1 cellular context compared by ENCODE assay signal in the genomic region with DNA sequence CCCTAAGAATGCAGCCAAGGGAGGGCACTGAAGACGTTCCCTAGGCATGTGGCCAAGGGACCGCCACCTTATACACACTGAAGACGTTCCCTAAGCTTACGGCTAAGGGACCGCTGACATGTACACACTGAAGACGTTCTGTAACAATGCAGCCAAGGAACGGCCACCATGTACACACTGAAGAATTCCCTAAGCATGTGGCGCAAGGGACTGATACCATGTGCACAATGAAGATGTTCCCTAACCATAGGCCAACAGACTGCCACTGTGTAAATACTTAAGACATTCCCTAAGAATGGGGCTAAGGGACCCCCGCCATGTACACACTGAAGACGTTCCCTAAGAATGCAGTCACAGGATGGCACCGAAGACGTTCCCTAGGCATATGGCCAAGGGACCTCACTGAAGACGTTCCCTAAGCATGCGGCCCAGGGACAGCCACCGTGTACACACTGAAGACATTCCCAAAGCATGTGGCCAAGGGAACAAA.
TF ChIP-seq lines count a peak whose summit lies in the region.

No MANE protein-coding gene starts in this region.

TF ChIP-seq in K562, 482 proteins besides CTCF, POLR2A, EP300 and RAD21 (continued from another document):
- TF ChIP-seq RAD51 (IDR thresholded peaks at IDR 0.05; ENCODE audit: borderline replicate concordance, low read depth) (peak; percentile 39; the same call in 1 of the 2 replicates), KLF1 (tag; IDR thresholded peaks at IDR 0.05) (peak; percentile 49; the same call in 1 of the 2 replicates), ARNT (IDR thresholded peaks at IDR 0.05) (peak; percentile 87 to 93), ZFP30 (CRISPR knock-in tag; IDR thresholded peaks at IDR 0.05; ENCODE audit: borderline replicate concordance) (no peak), RFX1 (IDR thresholded peaks at IDR 0.05) (peak; percentile 42; the same call in 1 of the 2 replicates), ETV1 (tag; conservative IDR thresholded peaks at IDR 0.05; ENCODE audit: low read depth) (peak; percentile 47), HDAC1 (IDR thresholded peaks at IDR 0.05) (peak in 1 of 2 experiments; percentile 61; a peak in 2 of 4 replicates), ZNF444 (CRISPR knock-in tag; IDR thresholded peaks at IDR 0.05) (no peak), FOXJ3 (CRISPR knock-in tag; IDR thresholded peaks at IDR 0.05) (no peak), ZNF239 (CRISPR knock-in tag; IDR thresholded peaks at IDR 0.05) (no peak), NRF1 (conservative IDR thresholded peaks at IDR 0.05 in 1 of 2, IDR thresholded peaks at IDR 0.05 in 1 of 2) (peak; percentile 21 to 41; a peak in 3 of 4 replicates), TAL1 (IDR thresholded peaks at IDR 0.05) (0 out of 2 replicates have a peak, but pooled peaks have one; percentile 13), ATF7 (IDR thresholded peaks at IDR 0.05) (peak; percentile 65), NR2C2 (CRISPR knock-in tag; IDR thresholded peaks at IDR 0.05) (0 out of 2 replicates have a peak, but pooled peaks have one; percentile 27), NR2C2 (tag; IDR thresholded peaks at IDR 0.05) (no peak), CBFB (CRISPR knock-in tag; IDR thresholded peaks at IDR 0.05) (no peak), PCBP2 (IDR thresholded peaks at IDR 0.05; ENCODE audit: low read depth, low read length, poor library complexity, severe bottlenecking) (no peak), NCOR1 (IDR thresholded peaks at IDR 0.05) (peak; percentile 2; the same call in 1 of the 2 replicates), NR2C1 (IDR thresholded peaks at IDR 0.05) (no peak; the same call in 1 of the 2 replicates), NR2C1 (tag; IDR thresholded peaks at IDR 0.05) (no peak), MBD2 (IDR thresholded peaks at IDR 0.05; ENCODE audit: borderline replicate concordance, low read depth) (0 out of 2 replicates have a peak, but pooled peaks have one; percentile 36)
- TF ChIP-seq, protein P1, sequence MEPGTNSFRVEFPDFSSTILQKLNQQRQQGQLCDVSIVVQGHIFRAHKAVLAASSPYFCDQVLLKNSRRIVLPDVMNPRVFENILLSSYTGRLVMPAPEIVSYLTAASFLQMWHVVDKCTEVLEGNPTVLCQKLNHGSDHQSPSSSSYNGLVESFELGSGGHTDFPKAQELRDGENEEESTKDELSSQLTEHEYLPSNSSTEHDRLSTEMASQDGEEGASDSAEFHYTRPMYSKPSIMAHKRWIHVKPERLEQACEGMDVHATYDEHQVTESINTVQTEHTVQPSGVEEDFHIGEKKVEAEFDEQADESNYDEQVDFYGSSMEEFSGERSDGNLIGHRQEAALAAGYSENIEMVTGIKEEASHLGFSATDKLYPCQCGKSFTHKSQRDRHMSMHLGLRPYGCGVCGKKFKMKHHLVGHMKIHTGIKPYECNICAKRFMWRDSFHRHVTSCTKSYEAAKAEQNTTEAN (CRISPR knock-in tag; IDR thresholded peaks at IDR 0.05) = 0 out of 2 replicates have a peak, but pooled peaks have one; percentile 2
- TF ChIP-seq, protein P2, sequence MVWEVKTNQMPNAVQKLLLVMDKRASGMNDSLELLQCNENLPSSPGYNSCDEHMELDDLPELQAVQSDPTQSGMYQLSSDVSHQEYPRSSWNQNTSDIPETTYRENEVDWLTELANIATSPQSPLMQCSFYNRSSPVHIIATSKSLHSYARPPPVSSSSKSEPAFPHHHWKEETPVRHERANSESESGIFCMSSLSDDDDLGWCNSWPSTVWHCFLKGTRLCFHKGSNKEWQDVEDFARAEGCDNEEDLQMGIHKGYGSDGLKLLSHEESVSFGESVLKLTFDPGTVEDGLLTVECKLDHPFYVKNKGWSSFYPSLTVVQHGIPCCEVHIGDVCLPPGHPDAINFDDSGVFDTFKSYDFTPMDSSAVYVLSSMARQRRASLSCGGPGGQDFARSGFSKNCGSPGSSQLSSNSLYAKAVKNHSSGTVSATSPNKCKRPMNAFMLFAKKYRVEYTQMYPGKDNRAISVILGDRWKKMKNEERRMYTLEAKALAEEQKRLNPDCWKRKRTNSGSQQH (CRISPR knock-in tag; IDR thresholded peaks at IDR 0.05) = no peak
- TF ChIP-seq, protein P3, sequence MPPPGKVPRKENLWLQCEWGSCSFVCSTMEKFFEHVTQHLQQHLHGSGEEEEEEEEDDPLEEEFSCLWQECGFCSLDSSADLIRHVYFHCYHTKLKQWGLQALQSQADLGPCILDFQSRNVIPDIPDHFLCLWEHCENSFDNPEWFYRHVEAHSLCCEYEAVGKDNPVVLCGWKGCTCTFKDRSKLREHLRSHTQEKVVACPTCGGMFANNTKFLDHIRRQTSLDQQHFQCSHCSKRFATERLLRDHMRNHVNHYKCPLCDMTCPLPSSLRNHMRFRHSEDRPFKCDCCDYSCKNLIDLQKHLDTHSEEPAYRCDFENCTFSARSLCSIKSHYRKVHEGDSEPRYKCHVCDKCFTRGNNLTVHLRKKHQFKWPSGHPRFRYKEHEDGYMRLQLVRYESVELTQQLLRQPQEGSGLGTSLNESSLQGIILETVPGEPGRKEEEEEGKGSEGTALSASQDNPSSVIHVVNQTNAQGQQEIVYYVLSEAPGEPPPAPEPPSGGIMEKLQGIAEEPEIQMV (tag; conservative IDR thresholded peaks at IDR 0.05; ENCODE audit: low read depth) = no peak
- TF ChIP-seq, protein P4, sequence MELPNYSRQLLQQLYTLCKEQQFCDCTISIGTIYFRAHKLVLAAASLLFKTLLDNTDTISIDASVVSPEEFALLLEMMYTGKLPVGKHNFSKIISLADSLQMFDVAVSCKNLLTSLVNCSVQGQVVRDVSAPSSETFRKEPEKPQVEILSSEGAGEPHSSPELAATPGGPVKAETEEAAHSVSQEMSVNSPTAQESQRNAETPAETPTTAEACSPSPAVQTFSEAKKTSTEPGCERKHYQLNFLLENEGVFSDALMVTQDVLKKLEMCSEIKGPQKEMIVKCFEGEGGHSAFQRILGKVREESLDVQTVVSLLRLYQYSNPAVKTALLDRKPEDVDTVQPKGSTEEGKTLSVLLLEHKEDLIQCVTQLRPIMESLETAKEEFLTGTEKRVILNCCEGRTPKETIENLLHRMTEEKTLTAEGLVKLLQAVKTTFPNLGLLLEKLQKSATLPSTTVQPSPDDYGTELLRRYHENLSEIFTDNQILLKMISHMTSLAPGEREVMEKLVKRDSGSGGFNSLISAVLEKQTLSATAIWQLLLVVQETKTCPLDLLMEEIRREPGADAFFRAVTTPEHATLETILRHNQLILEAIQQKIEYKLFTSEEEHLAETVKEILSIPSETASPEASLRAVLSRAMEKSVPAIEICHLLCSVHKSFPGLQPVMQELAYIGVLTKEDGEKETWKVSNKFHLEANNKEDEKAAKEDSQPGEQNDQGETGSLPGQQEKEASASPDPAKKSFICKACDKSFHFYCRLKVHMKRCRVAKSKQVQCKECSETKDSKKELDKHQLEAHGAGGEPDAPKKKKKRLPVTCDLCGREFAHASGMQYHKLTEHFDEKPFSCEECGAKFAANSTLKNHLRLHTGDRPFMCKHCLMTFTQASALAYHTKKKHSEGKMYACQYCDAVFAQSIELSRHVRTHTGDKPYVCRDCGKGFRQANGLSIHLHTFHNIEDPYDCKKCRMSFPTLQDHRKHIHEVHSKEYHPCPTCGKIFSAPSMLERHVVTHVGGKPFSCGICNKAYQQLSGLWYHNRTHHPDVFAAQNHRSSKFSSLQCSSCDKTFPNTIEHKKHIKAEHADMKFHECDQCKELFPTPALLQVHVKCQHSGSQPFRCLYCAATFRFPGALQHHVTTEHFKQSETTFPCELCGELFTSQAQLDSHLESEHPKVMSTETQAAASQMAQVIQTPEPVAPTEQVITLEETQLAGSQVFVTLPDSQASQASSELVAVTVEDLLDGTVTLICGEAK (IDR thresholded peaks at IDR 0.05) = peak; percentile 28
- TF ChIP-seq, protein P4 (CRISPR knock-in tag; IDR thresholded peaks at IDR 0.05) = no peak; the same call in 1 of the 2 replicates
- TF ChIP-seq, protein P5, sequence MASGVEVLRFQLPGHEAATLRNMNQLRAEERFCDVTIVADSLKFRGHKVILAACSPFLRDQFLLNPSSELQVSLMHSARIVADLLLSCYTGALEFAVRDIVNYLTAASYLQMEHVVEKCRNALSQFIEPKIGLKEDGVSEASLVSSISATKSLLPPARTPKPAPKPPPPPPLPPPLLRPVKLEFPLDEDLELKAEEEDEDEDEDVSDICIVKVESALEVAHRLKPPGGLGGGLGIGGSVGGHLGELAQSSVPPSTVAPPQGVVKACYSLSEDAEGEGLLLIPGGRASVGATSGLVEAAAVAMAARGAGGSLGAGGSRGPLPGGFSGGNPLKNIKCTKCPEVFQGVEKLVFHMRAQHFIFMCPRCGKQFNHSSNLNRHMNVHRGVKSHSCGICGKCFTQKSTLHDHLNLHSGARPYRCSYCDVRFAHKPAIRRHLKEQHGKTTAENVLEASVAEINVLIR (CRISPR knock-in tag; IDR thresholded peaks at IDR 0.05) = no peak
- TF ChIP-seq, protein P6, sequence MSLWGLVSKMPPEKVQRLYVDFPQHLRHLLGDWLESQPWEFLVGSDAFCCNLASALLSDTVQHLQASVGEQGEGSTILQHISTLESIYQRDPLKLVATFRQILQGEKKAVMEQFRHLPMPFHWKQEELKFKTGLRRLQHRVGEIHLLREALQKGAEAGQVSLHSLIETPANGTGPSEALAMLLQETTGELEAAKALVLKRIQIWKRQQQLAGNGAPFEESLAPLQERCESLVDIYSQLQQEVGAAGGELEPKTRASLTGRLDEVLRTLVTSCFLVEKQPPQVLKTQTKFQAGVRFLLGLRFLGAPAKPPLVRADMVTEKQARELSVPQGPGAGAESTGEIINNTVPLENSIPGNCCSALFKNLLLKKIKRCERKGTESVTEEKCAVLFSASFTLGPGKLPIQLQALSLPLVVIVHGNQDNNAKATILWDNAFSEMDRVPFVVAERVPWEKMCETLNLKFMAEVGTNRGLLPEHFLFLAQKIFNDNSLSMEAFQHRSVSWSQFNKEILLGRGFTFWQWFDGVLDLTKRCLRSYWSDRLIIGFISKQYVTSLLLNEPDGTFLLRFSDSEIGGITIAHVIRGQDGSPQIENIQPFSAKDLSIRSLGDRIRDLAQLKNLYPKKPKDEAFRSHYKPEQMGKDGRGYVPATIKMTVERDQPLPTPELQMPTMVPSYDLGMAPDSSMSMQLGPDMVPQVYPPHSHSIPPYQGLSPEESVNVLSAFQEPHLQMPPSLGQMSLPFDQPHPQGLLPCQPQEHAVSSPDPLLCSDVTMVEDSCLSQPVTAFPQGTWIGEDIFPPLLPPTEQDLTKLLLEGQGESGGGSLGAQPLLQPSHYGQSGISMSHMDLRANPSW (CRISPR knock-in tag; IDR thresholded peaks at IDR 0.05) = no peak
- TF ChIP-seq, protein P7, sequence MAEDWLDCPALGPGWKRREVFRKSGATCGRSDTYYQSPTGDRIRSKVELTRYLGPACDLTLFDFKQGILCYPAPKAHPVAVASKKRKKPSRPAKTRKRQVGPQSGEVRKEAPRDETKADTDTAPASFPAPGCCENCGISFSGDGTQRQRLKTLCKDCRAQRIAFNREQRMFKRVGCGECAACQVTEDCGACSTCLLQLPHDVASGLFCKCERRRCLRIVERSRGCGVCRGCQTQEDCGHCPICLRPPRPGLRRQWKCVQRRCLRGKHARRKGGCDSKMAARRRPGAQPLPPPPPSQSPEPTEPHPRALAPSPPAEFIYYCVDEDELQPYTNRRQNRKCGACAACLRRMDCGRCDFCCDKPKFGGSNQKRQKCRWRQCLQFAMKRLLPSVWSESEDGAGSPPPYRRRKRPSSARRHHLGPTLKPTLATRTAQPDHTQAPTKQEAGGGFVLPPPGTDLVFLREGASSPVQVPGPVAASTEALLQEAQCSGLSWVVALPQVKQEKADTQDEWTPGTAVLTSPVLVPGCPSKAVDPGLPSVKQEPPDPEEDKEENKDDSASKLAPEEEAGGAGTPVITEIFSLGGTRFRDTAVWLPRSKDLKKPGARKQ (CRISPR knock-in tag; IDR thresholded peaks at IDR 0.05) = no peak
TF ChIP-seq in K562: peak in this region for 89.
